1 cellular context compared by ENCODE assay signal in the genomic region with DNA sequence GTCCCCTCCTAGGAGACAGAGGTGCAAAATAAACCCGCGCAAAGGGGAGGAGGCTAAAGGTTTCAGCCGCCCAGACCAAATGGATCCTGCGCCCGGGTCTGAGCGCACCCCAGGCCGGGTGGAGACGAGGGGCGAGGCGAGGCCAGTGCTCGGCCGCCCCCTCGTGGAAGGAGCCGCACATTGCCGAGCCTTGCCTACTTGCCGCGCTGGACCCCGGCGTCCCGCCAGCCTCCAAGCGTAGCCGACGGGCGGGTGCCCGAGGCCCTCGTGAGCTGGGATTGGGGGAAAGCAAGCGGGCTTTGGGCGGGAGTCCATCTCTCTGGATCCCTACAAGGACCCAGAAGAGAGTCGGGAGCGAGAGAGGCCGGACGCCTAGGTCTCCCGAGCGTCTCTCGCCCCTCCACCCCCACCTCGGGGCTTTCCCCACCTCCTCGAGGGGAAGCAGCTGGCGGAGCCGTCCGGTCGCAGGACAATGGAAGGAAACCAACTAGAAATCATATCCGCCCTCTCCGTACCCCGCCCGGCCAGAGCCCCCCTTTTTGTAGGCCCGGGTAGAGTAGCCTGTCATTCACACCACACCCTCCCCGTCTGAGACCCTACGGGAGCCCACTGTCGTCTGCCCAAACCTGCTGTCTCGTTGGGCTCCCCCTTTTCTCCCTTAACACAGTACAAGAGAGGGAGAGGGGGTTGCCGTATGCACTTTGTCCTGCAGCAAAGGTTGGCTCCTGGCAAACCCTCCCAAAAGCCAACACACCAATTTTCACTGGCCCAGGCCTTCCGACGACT.
TF ChIP-seq lines count a peak whose summit lies in the region.

No MANE protein-coding gene starts in this region.

TF ChIP-seq in HCT116, 20 proteins besides CTCF, POLR2A, EP300 and RAD21 (continued from another document):
- TF ChIP-seq CEBPB (IDR thresholded peaks at IDR 0.05; ENCODE audit: low read depth) (no peak), JUND (IDR thresholded peaks at IDR 0.05) (no peak), FOSL1 (IDR thresholded peaks at IDR 0.05; ENCODE audit: low read depth) (no peak), ZFX (IDR thresholded peaks at IDR 0.05) (no peak), EGR1 (IDR thresholded peaks at IDR 0.05; ENCODE audit: low read depth) (no peak), CBX3 (IDR thresholded peaks at IDR 0.05; ENCODE audit: low read depth) (no peak), ZNF274 (IDR thresholded peaks at IDR 0.05; ENCODE audit: low read depth, low read length) (no peak), POLR2AphosphoS5 (IDR thresholded peaks at IDR 0.05; ENCODE audit: low read depth, low read length) (no peak)
- TF ChIP-seq, protein P1, sequence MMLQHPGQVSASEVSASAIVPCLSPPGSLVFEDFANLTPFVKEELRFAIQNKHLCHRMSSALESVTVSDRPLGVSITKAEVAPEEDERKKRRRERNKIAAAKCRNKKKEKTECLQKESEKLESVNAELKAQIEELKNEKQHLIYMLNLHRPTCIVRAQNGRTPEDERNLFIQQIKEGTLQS (IDR thresholded peaks at IDR 0.05): no peak
